Comparison of ENCODE assay signal across 17 cellular contexts in genomic region chr14:100884456-100884855, GRCh38. TPM values are rescaled to one million over a fixed set of nuclear protein-coding genes. Genes with fewer than 3 reads are reported as not detected.
DNase-seq lines count a peak whose midpoint lies in the region; ATAC-seq and TF ChIP-seq lines count a peak whose summit lies in the region.
"Had no signal": no experiment of that assay in that cellular context is flagged by ENCODE, and none has a peak within 500 bp of the region (broad histone marks: within the 10 kb centered on the region; RNA-seq: fewer than 3 reads in every experiment).

No MANE protein-coding gene starts in this region.

- H2BK12ac ChIP-seq in neuronal stem cell (ENCODE audit: low read length), result no peak overlapping the region

- H3K4me1 ChIP-seq in right atrium auricular region (no peaks in the 10 kb centered on the region), left ventricle myocardium inferior (no peaks in the 10 kb centered on the region), neuronal stem cell (ENCODE audit: control insufficient read depth in 2 of 2, insufficient read depth in 1 of 2, low read depth in 1 of 2, low read length in 2 of 2) (peaks cover 6 to 12% of the 10 kb centered on the region in 2 donors)

- H2BK15ac ChIP-seq in neuronal stem cell (ENCODE audit: low read length), result no peak overlapping the region

- H3K4me2 ChIP-seq in neuronal stem cell (ENCODE audit: insufficient read depth, low read length, poor library complexity, severe bottlenecking), result no peak overlapping the region

- no peak overlapping the region for H3K23ac ChIP-seq in neuronal stem cell (ENCODE audit: low read depth, low read length, poor library complexity)

- DNase-seq in left cardiac atrium (peak; percentile 7), right atrium auricular region (ENCODE audit: low spot score) (no peak), left ventricle myocardium inferior (peak; percentile 5), neuronal stem cell (ENCODE audit: low spot score) (no peak), superior temporal gyrus (ENCODE audit: extremely low spot score) (no peak), NCI-H2107 treated with DMSO at 0.1 percent for 48 hours (lab: John Stamatoyannopoulos, UW; ENCODE audit: unreplicated experiment) (no peak)
- DNase-seq: CD8-positive, alpha-beta T cell; COR-L47; DMS153; DMS79 treated with DMSO at 0.1 percent for 48 hours; EL had no signal

- H3K27me3 ChIP-seq in right atrium auricular region (no peaks in the 10 kb centered on the region), left ventricle myocardium inferior (ENCODE audit: low read depth) (peaks cover 32% of the 10 kb centered on the region), neuronal stem cell (ENCODE audit: control insufficient read depth in 3 of 3, insufficient read depth in 3 of 3, low read depth in 1 of 3, low read length in 3 of 3) (no peaks in the 10 kb centered on the region)
- H3K27me3 ChIP-seq: BE2C had no signal

- no peak overlapping the region for H4K91ac ChIP-seq in neuronal stem cell (ENCODE audit: low read depth, low read length, poor library complexity)

- peak overlapping the region; percentile 40 for H2AK5ac ChIP-seq in neuronal stem cell (ENCODE audit: low read depth, low read length)

- H2BK5ac ChIP-seq in neuronal stem cell (ENCODE audit: low read length), result no peak overlapping the region

- no CpG with 5 or more reads among the region's 13 CpGs for WGBS in neuronal stem cell (ENCODE audit: extremely low coverage in 2 of 2, insufficient read length in 2 of 2, insufficient replicate concordance in 1 of 2), 2 donors

- no peak for ATAC-seq in left cardiac atrium
- no peak for ATAC-seq in GM18511 (IDR thresholded peaks at IDR 0.05; ENCODE audit: unreplicated experiment)
- ATAC-seq: CD8-positive, alpha-beta T cell had no signal

- no peak overlapping the region for H4K8ac ChIP-seq in neuronal stem cell (ENCODE audit: low read depth, low read length)

- no peak overlapping the region for H3K4ac ChIP-seq in neuronal stem cell (ENCODE audit: low read length)

- H3K18ac ChIP-seq in neuronal stem cell (ENCODE audit: low read length), result no peak overlapping the region

- no peaks in the 10 kb centered on the region for H3K36me3 ChIP-seq in right atrium auricular region
- H3K36me3 ChIP-seq in left ventricle myocardium inferior, result no peaks in the 10 kb centered on the region
- H3K36me3 ChIP-seq in neuronal stem cell (replicated peaks in 1 of 2; ENCODE audit: control insufficient read depth in 2 of 2, insufficient read depth in 2 of 2, low read length in 2 of 2), result peaks cover 0 to 12% of the 10 kb centered on the region in 2 donors
- H3K36me3 ChIP-seq: HAP-1 had no signal

- no peak overlapping the region for H3K14ac ChIP-seq in neuronal stem cell (ENCODE audit: low read length)

- no peak overlapping the region for H2AFZ ChIP-seq in neuronal stem cell (ENCODE audit: low read length)

- no peak overlapping the region for H3K9ac ChIP-seq in neuronal stem cell (ENCODE audit: low read depth, low read length, poor library complexity)

- H3K27ac ChIP-seq in right atrium auricular region, result no peak overlapping the region
- H3K27ac ChIP-seq in left ventricle myocardium inferior (replicated peaks), result no peak overlapping the region
- H3K27ac ChIP-seq in neuronal stem cell (replicated peaks; ENCODE audit: low read length), result no peak overlapping the region
- H3K27ac ChIP-seq: C4-2B, HL-60 had no signal

- no peak overlapping the region for H3K4me3 ChIP-seq in right atrium auricular region
- H3K4me3 ChIP-seq in left ventricle myocardium inferior, result no peak overlapping the region
- H3K4me3 ChIP-seq in neuronal stem cell (ENCODE audit: low read length in 2 of 2), result no peak overlapping the region
- H3K4me3 ChIP-seq: HAP-1 had no signal

- intact Hi-C loops in left cardiac atrium (cut with DNase I) (no loop called here), left ventricle myocardium inferior (cut with micrococcal nuclease) (no loop called here)

- no peak for TF ChIP-seq CTCF in right atrium auricular region (IDR thresholded peaks at IDR 0.05)
- TF ChIP-seq CTCF in left ventricle myocardium inferior (IDR thresholded peaks at IDR 0.05; ENCODE audit: borderline replicate concordance), result no peak

- no peak overlapping the region for H2BK120ac ChIP-seq in neuronal stem cell (ENCODE audit: low read depth, low read length)

- H3K9me3 ChIP-seq in right atrium auricular region (no peaks in the 10 kb centered on the region), left ventricle myocardium inferior (replicated peaks) (peaks cover 11% of the 10 kb centered on the region), neuronal stem cell (replicated peaks in 1 of 2; ENCODE audit: control insufficient read depth in 2 of 2, insufficient read depth in 1 of 2, low read depth in 1 of 2, low read length in 2 of 2) (peaks cover 6 to 31% of the 10 kb centered on the region in 2 donors)
- H3K9me3 ChIP-seq: BE2C, HAP-1 had no signal

- H3K79me1 ChIP-seq in neuronal stem cell (ENCODE audit: low read depth, low read length), result no peaks in the 10 kb centered on the region

RNA-seq across cellular contexts. Expression of gene RTL1, which starts 19.1 kb away (rescaled TPM):
- not detected for total RNA-seq in left cardiac atrium
- not detected for total RNA-seq in right atrium auricular region
- not detected for total RNA-seq in left ventricle myocardium inferior
- 3.6 TPM for polyA plus RNA-seq in neuronal stem cell (2013, experiment 1 of 2)
- polyA plus RNA-seq in neuronal stem cell (2013, experiment 2 of 2), result 3.6 TPM
- total RNA-seq: CD8-positive, alpha-beta T cell; H1 had no signal
- polyA plus RNA-seq: H1 had no signal

RNA-seq across cellular contexts. Expression of gene MEG3, which starts 58.5 kb away (rescaled TPM):
- total RNA-seq in left cardiac atrium (10 to 100 TPM; 24.7 to 26.3 TPM), right atrium auricular region (1 to 10 TPM; 6.5 to 9.5 TPM), left ventricle myocardium inferior (17.5 TPM)
- 61.0 TPM for polyA plus RNA-seq in neuronal stem cell (2013, experiment 1 of 2)
- 58.1 TPM for polyA plus RNA-seq in neuronal stem cell (2013, experiment 2 of 2)
- total RNA-seq: CD8-positive, alpha-beta T cell had no signal

Comparison
In these comparisons a context has a peak if more than half of its experiments do, and no peak if none do; other contexts are left out.
1. DNase-seq: peak in left cardiac atrium (single experiment) and left ventricle myocardium inferior (single experiment); none in right atrium auricular region (single experiment), neuronal stem cell (single experiment), superior temporal gyrus (single experiment) and NCI-H2107 treated with DMSO at 0.1 percent for 48 hours (single experiment).